ENCODE assay signal across 1 cellular context in the genomic region with DNA sequence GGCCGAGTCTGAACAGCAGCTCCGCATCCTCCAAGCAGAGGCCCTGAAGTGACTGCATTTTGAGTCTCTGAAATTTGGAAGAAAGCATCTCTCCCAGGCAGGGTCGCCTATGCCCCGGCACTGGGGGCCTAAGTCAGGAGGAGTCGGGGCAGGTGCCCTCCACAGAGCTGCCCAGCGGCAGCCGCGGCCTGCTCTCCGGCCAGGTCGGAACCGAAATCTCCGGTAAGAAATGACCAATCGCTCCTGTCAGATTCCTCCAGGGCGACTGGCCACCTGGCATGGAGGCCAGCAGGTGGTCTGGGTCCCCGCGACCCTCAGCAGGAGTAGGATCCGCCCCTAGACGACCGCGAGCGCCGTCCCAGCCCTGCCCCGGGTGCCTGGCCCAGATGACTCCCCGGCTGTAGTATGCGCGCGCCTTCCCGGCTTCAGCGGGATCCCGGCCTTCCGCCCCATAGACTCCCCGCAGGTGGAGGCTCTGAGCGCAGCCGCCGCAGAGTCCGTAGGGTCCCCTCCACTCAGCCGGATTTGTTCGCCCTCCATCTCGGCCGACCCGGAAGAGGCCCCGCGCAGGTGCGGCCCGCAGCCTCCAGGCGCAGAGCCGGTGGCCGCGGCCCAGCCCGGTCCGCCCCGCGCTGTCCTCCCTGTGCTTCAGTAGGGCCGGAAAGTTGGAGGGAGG.
TF ChIP-seq lines count a peak whose summit lies in the region.

No MANE protein-coding gene starts in this region.

TF ChIP-seq in H1, 55 proteins besides CTCF, POLR2A, EP300 and RAD21:
- TF ChIP-seq SUZ12 (IDR thresholded peaks at IDR 0.05; ENCODE audit: low read length) (peak; percentile 74; the same call in 1 of the 2 replicates), CBX8 (IDR thresholded peaks at IDR 0.05; ENCODE audit: borderline replicate concordance, low read depth, low read length) (no peak), EGR1 (IDR thresholded peaks at IDR 0.05; ENCODE audit: borderline replicate concordance, low read depth, low read length) (no peak), JUN (IDR thresholded peaks at IDR 0.05; ENCODE audit: low read depth, low read length) (no peak), TEAD4 (IDR thresholded peaks at IDR 0.05; ENCODE audit: low read depth, low read length) (no peak), CHD2 (IDR thresholded peaks at IDR 0.05; ENCODE audit: low read length) (no peak), EZH2 (IDR thresholded peaks at IDR 0.05; ENCODE audit: low read depth, low read length, severe bottlenecking) (peak; percentile 26), SRF (IDR thresholded peaks at IDR 0.05; ENCODE audit: low read depth, low read length) (no peak)
- TF ChIP-seq, protein P1, sequence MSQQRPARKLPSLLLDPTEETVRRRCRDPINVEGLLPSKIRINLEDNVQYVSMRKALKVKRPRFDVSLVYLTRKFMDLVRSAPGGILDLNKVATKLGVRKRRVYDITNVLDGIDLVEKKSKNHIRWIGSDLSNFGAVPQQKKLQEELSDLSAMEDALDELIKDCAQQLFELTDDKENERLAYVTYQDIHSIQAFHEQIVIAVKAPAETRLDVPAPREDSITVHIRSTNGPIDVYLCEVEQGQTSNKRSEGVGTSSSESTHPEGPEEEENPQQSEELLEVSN (IDR thresholded peaks at IDR 0.05): no peak
